ENCODE assay signal across 26 cellular contexts in the genomic region with DNA sequence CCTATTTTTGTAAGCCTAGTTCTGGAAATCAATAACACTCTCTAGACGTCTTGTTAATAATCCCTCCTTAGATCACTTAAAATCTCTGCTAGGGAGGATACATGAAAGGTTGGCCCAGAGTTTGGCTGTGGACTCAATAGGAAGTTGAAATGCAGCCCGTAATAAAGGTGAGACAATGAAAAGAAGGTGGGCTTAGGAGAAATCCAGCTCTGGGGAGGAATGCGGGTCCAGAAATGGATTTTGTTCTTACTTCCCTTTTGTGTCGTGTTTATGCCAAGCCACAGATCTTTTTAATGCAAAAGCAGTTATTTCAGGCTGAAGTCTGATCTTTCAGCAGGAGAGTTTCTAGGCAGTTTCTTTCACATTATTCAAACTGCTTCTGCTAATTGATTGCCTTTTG.
"Had no signal": no experiment of that assay in that cellular context is flagged by ENCODE, and none has a peak within 500 bp of the region (broad histone marks: within the 10 kb centered on the region; RNA-seq: fewer than 3 reads in every experiment).

No MANE protein-coding gene starts in this region.

- H3K36me3 ChIP-seq: gastroesophageal sphincter, heart left ventricle, ovary, right atrium auricular region, spleen, upper lobe of left lung had no signal

- H3K4me1 Mint-ChIP-seq: activated naive CD8-positive, alpha-beta T cell treated with anti-CD3 and anti-CD28 coated beads, Interleukin-2, amount 10 ng/mL, durations not matched to agents 7 days and 5 days; memory B cell had no signal

- H3K27me3 ChIP-seq: gastroesophageal sphincter, heart left ventricle, ovary, right atrium auricular region, spleen, testis, upper lobe of left lung had no signal

- H3K36me3 Mint-ChIP-seq: activated CD4-positive, alpha-beta memory T cell treated with anti-CD3 and anti-CD28 coated beads for 36 hours; activated naive CD8-positive, alpha-beta T cell treated with anti-CD3 and anti-CD28 coated beads, Interleukin-2, amount 10 ng/mL, durations not matched to agents 7 days and 5 days; memory B cell; naive thymus-derived CD8-positive, alpha-beta T cell had no signal

- ATAC-seq: activated T-cell treated with anti-CD3 and anti-CD28 coated beads, Interleukin-2, amount 50 U/mL, for 72 hours; gastroesophageal sphincter; heart left ventricle; left cardiac atrium; naive thymus-derived CD8-positive, alpha-beta T cell; psoas muscle had no signal

- H3K4me1 ChIP-seq: gastroesophageal sphincter, heart left ventricle, psoas muscle, right atrium auricular region, spleen, testis, upper lobe of left lung had no signal

- H3K9me3 Mint-ChIP-seq: activated CD4-positive, alpha-beta memory T cell treated with anti-CD3 and anti-CD28 coated beads for 36 hours; activated naive CD4-positive, alpha-beta T cell treated with anti-CD3 and anti-CD28 coated beads for 36 hours; activated naive CD8-positive, alpha-beta T cell treated with anti-CD3 and anti-CD28 coated beads, Interleukin-2, amount 10 ng/mL, durations not matched to agents 7 days and 5 days; activated T-cell treated with anti-CD3 and anti-CD28 coated beads, Interleukin-2, amount 50 U/mL, for 72 hours; endodermal cell; memory B cell; naive thymus-derived CD8-positive, alpha-beta T cell; T-helper 1 cell treated with Interleukin-12 subunit alpha and Interleukin-12 subunit beta and Interleukin-4 antibody, amounts not matched to agents 30 μg/mL and 1 μg/mL, for 36 hours had no signal

- H3K4me3 ChIP-seq: coronary artery, gastroesophageal sphincter, heart left ventricle, ovary, psoas muscle, right atrium auricular region, spleen, testis, upper lobe of left lung had no signal

- H3K9me3 ChIP-seq: gastroesophageal sphincter, heart left ventricle, ovary, psoas muscle, right atrium auricular region, spleen, testis, upper lobe of left lung had no signal

- DNase-seq: activated CD4-positive, alpha-beta memory T cell treated with anti-CD3 and anti-CD28 coated beads for 36 hours; activated CD4-positive, alpha-beta T cell treated with anti-CD3 and anti-CD28 coated beads for 48 hours; activated CD4-positive, CD25-positive, alpha-beta regulatory T cell; activated effector memory CD4-positive, alpha-beta T cell treated with Interleukin-2 at 50 U/mL for 16 hours; activated naive CD4-positive, alpha-beta T cell treated with anti-CD3 and anti-CD28 coated beads for 36 hours; activated naive CD8-positive, alpha-beta T cell treated with anti-CD3 and anti-CD28 coated beads, Interleukin-2, amount 10 ng/mL, durations not matched to agents 7 days and 5 days; activated T-cell treated with anti-CD3 and anti-CD28 coated beads, Interleukin-2, amount 50 U/mL, for 72 hours; amniotic stem cell; cerebellar nuclear complex; endodermal cell; heart left ventricle; left cardiac atrium; naive thymus-derived CD8-positive, alpha-beta T cell; ovary; psoas muscle; spleen; stimulated activated CD4-positive, alpha-beta T cell treated with anti-CD3 and anti-CD28 coated beads, Interleukin-4, amount 100 ng/mL, for 1 hour; stimulated activated naive CD4-positive, alpha-beta T cell; T1000; testis; upper lobe of left lung had no signal

- H3K27ac Mint-ChIP-seq: activated CD4-positive, alpha-beta memory T cell treated with anti-CD3 and anti-CD28 coated beads for 36 hours; activated naive CD4-positive, alpha-beta T cell treated with anti-CD3 and anti-CD28 coated beads for 36 hours; activated naive CD8-positive, alpha-beta T cell treated with anti-CD3 and anti-CD28 coated beads, Interleukin-2, amount 10 ng/mL, durations not matched to agents 7 days and 5 days; activated T-cell treated with anti-CD3 and anti-CD28 coated beads, Interleukin-2, amount 50 U/mL, for 72 hours; endodermal cell; memory B cell; naive thymus-derived CD8-positive, alpha-beta T cell; T-helper 1 cell treated with Interleukin-12 subunit alpha and Interleukin-12 subunit beta and Interleukin-4 antibody, amounts not matched to agents 30 μg/mL and 1 μg/mL, for 36 hours had no signal

- H3K27ac ChIP-seq: coronary artery, gastroesophageal sphincter, heart left ventricle, ovary, psoas muscle, right atrium auricular region, spleen, testis, upper lobe of left lung had no signal

- H3K4me3 Mint-ChIP-seq: activated CD4-positive, alpha-beta memory T cell treated with anti-CD3 and anti-CD28 coated beads for 36 hours; activated naive CD4-positive, alpha-beta T cell treated with anti-CD3 and anti-CD28 coated beads for 36 hours; activated naive CD8-positive, alpha-beta T cell treated with anti-CD3 and anti-CD28 coated beads, Interleukin-2, amount 10 ng/mL, durations not matched to agents 7 days and 5 days; activated T-cell treated with anti-CD3 and anti-CD28 coated beads, Interleukin-2, amount 50 U/mL, for 72 hours; endodermal cell; memory B cell; naive thymus-derived CD8-positive, alpha-beta T cell; T-helper 1 cell treated with Interleukin-12 subunit alpha and Interleukin-12 subunit beta and Interleukin-4 antibody, amounts not matched to agents 30 μg/mL and 1 μg/mL, for 36 hours had no signal
